Comparison of ENCODE assay signal across 22 cellular contexts in genomic region chr12:82473111-82473754, GRCh38.
DNase-seq lines count a peak whose midpoint lies in the region; FAIRE-seq and TF ChIP-seq lines count a peak whose summit lies in the region.
"Had no signal": no experiment of that assay in that cellular context is flagged by ENCODE, and none has a peak within 500 bp of the region (broad histone marks: within the 10 kb centered on the region; RNA-seq: fewer than 3 reads in every experiment).

No MANE protein-coding gene starts in this region.

- peak overlapping the region; percentile 35 for H3K23ac ChIP-seq in neuronal stem cell (ENCODE audit: low read depth, low read length, poor library complexity)

- no peaks in the 10 kb centered on the region for H3K9me3 Mint-ChIP-seq in HFFc6

- H4K91ac ChIP-seq in neuronal stem cell (ENCODE audit: low read depth, low read length, poor library complexity) = no peak overlapping the region

- no peaks in the 10 kb centered on the region for H3K27me3 ChIP-seq in neuronal stem cell (ENCODE audit: control insufficient read depth in 3 of 3, insufficient read depth in 3 of 3, low read depth in 1 of 3, low read length in 3 of 3)
- no peaks in the 10 kb centered on the region for H3K27me3 ChIP-seq in sigmoid colon
- H3K27me3 ChIP-seq: BLaER1 had no signal

- TF ChIP-seq CTCF in HFFc6 (IDR thresholded peaks at IDR 0.05) (no peak), sigmoid colon (IDR thresholded peaks at IDR 0.05) (no peak)

- H3K27ac Mint-ChIP-seq in HFFc6 = peak overlapping the region; percentile 9; the same call in 1 of the 2 replicates
- H3K27ac Mint-ChIP-seq: CD4-positive, CD25-positive, alpha-beta regulatory T cell had no signal

- FAIRE-seq in GM12891 (lab: Jason Lieb, UNC) = peak; percentile 26

- H3K27me3 Mint-ChIP-seq in HFFc6 (ENCODE audit: insufficient read depth) = no peaks in the 10 kb centered on the region
- H3K27me3 Mint-ChIP-seq: CD4-positive, CD25-positive, alpha-beta regulatory T cell had no signal

- no peak overlapping the region for H3K4me2 ChIP-seq in neuronal stem cell (ENCODE audit: insufficient read depth, low read length, poor library complexity, severe bottlenecking)
- H3K4me2 ChIP-seq: BLaER1, PC-9 had no signal

- no peak for TF ChIP-seq EP300 in sigmoid colon (IDR thresholded peaks at IDR 0.05)

- no peak for DNase-seq in GM12891 (ENCODE audit: insufficient read length, low spot score)
- DNase-seq in HFFc6 = no peak
- peak; percentile 27 for DNase-seq in fibroblast of gingiva (ENCODE audit: low read depth)
- no peak for DNase-seq in neuronal stem cell (ENCODE audit: low spot score)
- DNase-seq in HuH-7 (ENCODE audit: low spot score) = no peak
- DNase-seq in NCI-H2081 treated with DMSO at 0.1 percent for 48 hours (lab: John Stamatoyannopoulos, UW) = no peak
- DNase-seq in sigmoid colon = no peak
- DNase-seq: CD4-positive, CD25-positive, alpha-beta regulatory T cell; DMS153; DND-41; H7; Karpas-422; MV-4-11; NCI-H1105; NCI-H146; NCI-H1930; NCI-H446; NCI-H524 treated with DMSO at 0.1 percent for 48 hours; NCI-H82; PC-9; SHP77 had no signal

- H3K4me1 Mint-ChIP-seq in HFFc6 (ENCODE audit: low read depth) = peaks cover 26% of the 10 kb centered on the region
- H3K4me1 Mint-ChIP-seq: CD4-positive, CD25-positive, alpha-beta regulatory T cell had no signal

- H3K4me3 ChIP-seq in neuronal stem cell (ENCODE audit: low read length in 2 of 2) (no peak overlapping the region), sigmoid colon (no peak overlapping the region)
- H3K4me3 ChIP-seq: BLaER1, PC-9 had no signal

- peaks cover 0 to 3% of the 10 kb centered on the region in 2 donors for H3K9me3 ChIP-seq in neuronal stem cell (replicated peaks in 1 of 2; ENCODE audit: control insufficient read depth in 2 of 2, insufficient read depth in 1 of 2, low read depth in 1 of 2, low read length in 2 of 2)
- H3K9me3 ChIP-seq in sigmoid colon = peaks cover 0 to 3% (median 0%) of the 10 kb centered on the region in 4 donors

- H3K9ac ChIP-seq in neuronal stem cell (ENCODE audit: low read depth, low read length, poor library complexity) = peak overlapping the region; percentile 12
- H3K9ac ChIP-seq: BLaER1 had no signal

- WGBS in neuronal stem cell (ENCODE audit: extremely low coverage in 2 of 2, insufficient read length in 2 of 2, insufficient replicate concordance in 1 of 2), 2 donors = no CpG with 5 or more reads among the region's 8 CpGs
- WGBS in sigmoid colon, 2 donors = 97 to 98% methylated on average over 8 of the region's 8 CpGs

- H4K8ac ChIP-seq in neuronal stem cell (ENCODE audit: low read depth, low read length) = no peak overlapping the region

- H3K18ac ChIP-seq in neuronal stem cell (ENCODE audit: low read length) = no peak overlapping the region

- H2BK12ac ChIP-seq in neuronal stem cell (ENCODE audit: low read length) = no peak overlapping the region

- H3K14ac ChIP-seq in neuronal stem cell (ENCODE audit: low read length) = no peak overlapping the region

- H2AK5ac ChIP-seq in neuronal stem cell (ENCODE audit: low read depth, low read length) = no peak overlapping the region

- no peaks in the 10 kb centered on the region for H3K4me1 ChIP-seq in neuronal stem cell (ENCODE audit: control insufficient read depth in 2 of 2, insufficient read depth in 1 of 2, low read depth in 1 of 2, low read length in 2 of 2)
- H3K4me1 ChIP-seq in sigmoid colon = no peaks in the 10 kb centered on the region
- H3K4me1 ChIP-seq: BLaER1 had no signal

- H3K79me1 ChIP-seq in neuronal stem cell (ENCODE audit: low read depth, low read length) = no peaks in the 10 kb centered on the region

- no peak for TF ChIP-seq POLR2A in GM12891 (IDR thresholded peaks at IDR 0.05; ENCODE audit: low read depth, low read length)
- no peak for TF ChIP-seq POLR2A in sigmoid colon (IDR thresholded peaks at IDR 0.05)

- no peak overlapping the region for H2AFZ ChIP-seq in neuronal stem cell (ENCODE audit: low read length)
- H2AFZ ChIP-seq: PC-9 had no signal

- no peaks in the 10 kb centered on the region for H3K36me3 ChIP-seq in neuronal stem cell (replicated peaks in 1 of 2; ENCODE audit: control insufficient read depth in 2 of 2, insufficient read depth in 2 of 2, low read length in 2 of 2)
- peaks cover 0 to 22% (median 8%) of the 10 kb centered on the region in 4 donors for H3K36me3 ChIP-seq in sigmoid colon
- H3K36me3 ChIP-seq: BLaER1 had no signal

- peaks cover 11% of the 10 kb centered on the region for H3K36me3 Mint-ChIP-seq in HFFc6 (ENCODE audit: low read depth)

- no peak overlapping the region for H3K27ac ChIP-seq in neuronal stem cell (replicated peaks; ENCODE audit: low read length)
- H3K27ac ChIP-seq in sigmoid colon = no peak overlapping the region
- H3K27ac ChIP-seq: BLaER1, PC-9 had no signal

- intact Hi-C loops in sigmoid colon (cut with DNase I) = no loop called here

- no peak overlapping the region for H2BK5ac ChIP-seq in neuronal stem cell (ENCODE audit: low read length)

- no peak overlapping the region for H2BK15ac ChIP-seq in neuronal stem cell (ENCODE audit: low read length)

- no peak overlapping the region for H3K4me3 Mint-ChIP-seq in HFFc6
- H3K4me3 Mint-ChIP-seq: CD4-positive, CD25-positive, alpha-beta regulatory T cell had no signal

- no peak overlapping the region for H3K4ac ChIP-seq in neuronal stem cell (ENCODE audit: low read length)

- H2BK120ac ChIP-seq in neuronal stem cell (ENCODE audit: low read depth, low read length) = no peak overlapping the region

TF ChIP-seq in GM12891, 5 proteins besides CTCF, POLR2A, EP300 and RAD21:
- TF ChIP-seq PAX5 (IDR thresholded peaks at IDR 0.05; ENCODE audit: insufficient read depth, low read length, severe bottlenecking) (no peak), POLR2AphosphoS5 (IDR thresholded peaks at IDR 0.05; ENCODE audit: low read depth, low read length) (no peak), SPI1 (IDR thresholded peaks at IDR 0.05; ENCODE audit: low read depth, low read length) (no peak), POU2F2 (IDR thresholded peaks at IDR 0.05; ENCODE audit: low read depth, low read length) (no peak), TAF1 (IDR thresholded peaks at IDR 0.05; ENCODE audit: low read depth, low read length) (no peak)
